ENCODE assay signal across 8 cellular contexts in the genomic region with DNA sequence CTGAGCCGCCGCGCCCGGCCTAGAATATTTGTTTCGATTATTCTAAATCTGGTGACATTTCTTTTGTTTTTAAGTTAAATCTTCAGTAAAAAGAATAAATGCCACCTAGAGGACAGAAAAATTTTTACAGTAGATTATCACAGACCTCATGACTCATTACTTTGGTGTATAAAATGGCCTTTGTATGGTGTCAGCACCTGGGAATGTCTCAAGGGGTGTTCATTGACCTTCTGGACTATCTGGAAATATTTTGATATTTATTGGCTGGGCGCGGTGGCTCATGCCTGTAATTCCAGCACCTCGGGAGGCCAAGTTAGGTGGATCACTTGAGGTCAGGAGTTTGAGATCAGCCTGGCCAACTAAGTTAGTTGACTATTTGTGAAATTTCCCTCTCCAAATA. TPM values are rescaled to one million over a fixed set of nuclear protein-coding genes. Genes with fewer than 3 reads are reported as not detected.
DNase-seq lines count a peak whose midpoint lies in the region; ATAC-seq and TF ChIP-seq lines count a peak whose summit lies in the region.

No MANE protein-coding gene starts in this region.

- no peaks in the 10 kb centered on the region for H4K20me1 ChIP-seq in OCI-LY7 (ENCODE audit: insufficient read depth, low read length)

- no peaks in the 10 kb centered on the region for H3K4me1 ChIP-seq in A673 (ENCODE audit: insufficient read depth, low read length, poor library complexity, severe bottlenecking)
- no peaks in the 10 kb centered on the region for H3K4me1 ChIP-seq in OCI-LY7 (ENCODE audit: insufficient read depth, low read length, poor library complexity, severe bottlenecking)

- no peak overlapping the region for H3K27ac Mint-ChIP-seq in T-helper 17 cell

- POLR2A ChIA-PET in A673 (lab: Charles Lee; ENCODE audit: low non-redundant PET) (no interaction called here), OCI-LY7 (lab: Charles Lee) (no interaction called here)

- no peak overlapping the region for H3K4me3 ChIP-seq in A673 (ENCODE audit: low read depth, low read length, poor library complexity, severe bottlenecking)
- H3K4me3 ChIP-seq in GM06990 (replicated peaks; ENCODE audit: low read depth, low read length) = no peak overlapping the region
- H3K4me3 ChIP-seq in OCI-LY7 (ENCODE audit: low read depth, low read length, poor library complexity, severe bottlenecking) = no peak overlapping the region

- intact Hi-C loops in A673 (cut with micrococcal nuclease; ENCODE audit: unreplicated experiment) = no loop called here
- intact Hi-C loops in OCI-LY7 (cut with micrococcal nuclease; ENCODE audit: unreplicated experiment) = no loop called here

- H3K9me2 ChIP-seq in OCI-LY7 (ENCODE audit: insufficient read depth, low read length) = no peaks in the 10 kb centered on the region

- H3K27me3 ChIP-seq in A673 (replicated peaks; ENCODE audit: insufficient read depth, low read depth, low read length, poor library complexity) (no peaks in the 10 kb centered on the region), GM06990 (replicated peaks; ENCODE audit: control insufficient read depth, insufficient read depth, low read length) (no peaks in the 10 kb centered on the region)

- no peaks in the 10 kb centered on the region for H3K79me2 ChIP-seq in OCI-LY7 (ENCODE audit: insufficient read depth, low read depth, low read length)

- peaks cover 4% of the 10 kb centered on the region for H3K36me3 Mint-ChIP-seq in T-helper 17 cell (ENCODE audit: low read depth)

- H2AFZ ChIP-seq in OCI-LY7 (ENCODE audit: low read length) = no peak overlapping the region

- peak; percentile 66 for DNase-seq in A673 (ENCODE audit: low spot score)
- DNase-seq in GM06990 (ENCODE audit: extremely low read depth, insufficient read length) = peak; percentile 37
- peak; percentile 50 for DNase-seq in OCI-LY7 (ENCODE audit: low spot score)
- peak; percentile 36 to 56 for DNase-seq in erythroblast (lab: John Stamatoyannopoulos, UW)
- DNase-seq in renal cortical epithelial cell (ENCODE audit: low read depth) = peak; percentile 86
- DNase-seq in T-helper 17 cell = no peak

- ATAC-seq in T-helper 17 cell = no peak
- no peak for ATAC-seq in HG03378 (IDR thresholded peaks at IDR 0.05; ENCODE audit: unreplicated experiment)
- ATAC-seq in GM18519 (IDR thresholded peaks at IDR 0.05; ENCODE audit: low FRiP score, unreplicated experiment) = no peak

- H3K27ac ChIP-seq in A673 (ENCODE audit: low read depth, low read length, poor library complexity, severe bottlenecking) (no peak overlapping the region), OCI-LY7 (ENCODE audit: low read depth, low read length, poor library complexity, severe bottlenecking) (no peak overlapping the region)

- no peak for TF ChIP-seq POLR2A in erythroblast (IDR thresholded peaks at IDR 0.05; ENCODE audit: low read length)

- H3K4me3 Mint-ChIP-seq in T-helper 17 cell = no peak overlapping the region

- H3K4me2 ChIP-seq in OCI-LY7 (ENCODE audit: low read length) = no peak overlapping the region

- CTCF ChIA-PET in A673 (lab: Charles Lee) = no interaction called here
- CTCF ChIA-PET in OCI-LY7 (lab: Charles Lee; ENCODE audit: unreplicated experiment) = no interaction called here

- TF ChIP-seq CTCF in A673 (conservative IDR thresholded peaks at IDR 0.05; ENCODE audit: low read depth, low read length) (peak; percentile 42; the same call in 1 of the 2 replicates), GM06990 (IDR thresholded peaks at IDR 0.05; ENCODE audit: insufficient read depth, low read length, poor library complexity, severe bottlenecking) (no peak), OCI-LY7 (conservative IDR thresholded peaks at IDR 0.05; ENCODE audit: low read length) (peak; percentile 67)

- no peaks in the 10 kb centered on the region for H3K9me3 ChIP-seq in A673 (ENCODE audit: low read depth, low read length, poor library complexity, severe bottlenecking)
- H3K9me3 ChIP-seq in OCI-LY7 (ENCODE audit: low read length) = no peaks in the 10 kb centered on the region
- no peaks in the 10 kb centered on the region for H3K9me3 ChIP-seq in T-helper 17 cell (ENCODE audit: control insufficient read depth, low read length, poor library complexity, severe bottlenecking)

- BruUV-seq in A673 (replicated peaks; lab: Mats Ljungman, UMichigan) (no TSS peak), OCI-LY7 (replicated peaks; lab: Mats Ljungman, UMichigan) (no TSS peak)

- peaks cover 9% of the 10 kb centered on the region for H3K4me1 Mint-ChIP-seq in T-helper 17 cell

- H3K27me3 Mint-ChIP-seq in T-helper 17 cell = no peaks in the 10 kb centered on the region

- H3K36me3 ChIP-seq in A673 (ENCODE audit: insufficient read depth, low read length, poor library complexity, severe bottlenecking) (peaks cover 13% of the 10 kb centered on the region), GM06990 (ENCODE audit: control insufficient read depth, insufficient read depth, low read length) (no peaks in the 10 kb centered on the region; the same call in none of the 2 replicates), OCI-LY7 (ENCODE audit: insufficient read depth, low read length) (peaks cover 48% of the 10 kb centered on the region)

RNA-seq across cellular contexts. Expression of gene SLC30A6, which starts 30.3 kb away (rescaled TPM):
- total RNA-seq in A673 (2021) (23.0 and 23.3 TPM in 2 replicates), OCI-LY7 (2022) (16.6 and 17.0 TPM in 2 replicates), renal cortical epithelial cell (33.5 and 36.1 TPM in 2 replicates), T-helper 17 cell (1 to 10 TPM; 8.0 to 8.1 TPM)
- total RNA-seq in OCI-LY7 (2014; rRNA removed; shearing (Covaris generic)) = 5.4 and 8.9 TPM in 2 replicates

Comparison
In these comparisons a context has a peak if more than half of its experiments do, and no peak if none do; other contexts are left out.
1. DNase-seq: peak in A673 (single experiment), GM06990 (single experiment), OCI-LY7 (single experiment), erythroblast (2 of 2) and renal cortical epithelial cell (single experiment); none in T-helper 17 cell (0 of 3).